In the genomic region with DNA sequence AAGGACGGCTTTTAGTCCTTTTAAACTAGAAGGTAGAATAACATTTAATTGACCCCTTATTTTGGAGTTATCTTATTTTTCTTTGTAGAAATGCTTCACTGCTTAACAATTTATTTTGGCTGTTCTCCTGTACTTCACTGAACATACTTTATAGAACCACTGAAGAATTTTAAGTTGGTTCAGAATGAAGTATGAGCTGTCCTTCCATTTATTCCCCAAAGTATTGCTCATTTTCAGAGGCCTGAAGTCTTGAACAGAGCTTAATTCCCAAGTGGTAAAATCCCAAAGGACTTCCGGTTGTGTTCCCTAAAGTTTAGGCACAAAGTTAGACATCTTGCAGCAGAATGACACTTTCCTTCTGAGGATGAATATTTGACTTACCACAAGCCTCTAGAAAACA, we compare ENCODE assay signal across 24 cellular contexts.
DNase-seq lines count a peak whose midpoint lies in the region; FAIRE-seq and TF ChIP-seq lines count a peak whose summit lies in the region.
"Had no signal": no experiment of that assay in that cellular context is flagged by ENCODE, and none has a peak within 500 bp of the region (broad histone marks: within the 10 kb centered on the region; RNA-seq: fewer than 3 reads in every experiment).

No MANE protein-coding gene starts in this region.

- no peak overlapping the region for H2AFZ ChIP-seq in GM23248
- no peak overlapping the region for H2AFZ ChIP-seq in astrocyte (ENCODE audit: low read depth, low read length)
- H2AFZ ChIP-seq in smooth muscle cell (ENCODE audit: low read depth), result no peak overlapping the region
- H2AFZ ChIP-seq: GM23338 had no signal

- H3K27ac Mint-ChIP-seq in astrocyte (ENCODE audit: unreplicated experiment), result no peak overlapping the region
- H3K27ac Mint-ChIP-seq: B cell; CD8-positive, alpha-beta T cell; GM23338 had no signal

- H3K9ac ChIP-seq in GM23248 (no peak overlapping the region), astrocyte (ENCODE audit: low read length) (no peak overlapping the region), smooth muscle cell (ENCODE audit: low read depth) (no peak overlapping the region)
- H3K9ac ChIP-seq: BLaER1 treated with 17β-estradiol and CSF1 and Interleukin-3, amounts not matched to agents 10 nM and 100 nM had no signal

- TF ChIP-seq CTCF in AG04449 (IDR thresholded peaks at IDR 0.05; ENCODE audit: insufficient read depth, low read length, missing control alignments) (no peak), astrocyte (IDR thresholded peaks at IDR 0.05; ENCODE audit: insufficient read depth, low read depth, low read length) (no peak), fibroblast of the aortic adventitia (IDR thresholded peaks at IDR 0.05; ENCODE audit: insufficient read depth, low read length) (no peak), tibial artery (IDR thresholded peaks at IDR 0.05) (no peak), smooth muscle cell (IDR thresholded peaks at IDR 0.05; ENCODE audit: borderline replicate concordance, insufficient read depth, poor library complexity, severe bottlenecking) (no peak), GM13976 (IDR thresholded peaks at IDR 0.05; ENCODE audit: borderline replicate concordance, control extremely low read depth, extremely low read depth, insufficient read depth, missing control alignments) (no peak)

- H4K20me1 ChIP-seq in GM23248 (ENCODE audit: insufficient read depth) (no peaks in the 10 kb centered on the region), astrocyte (ENCODE audit: insufficient read depth, low read length) (no peaks in the 10 kb centered on the region), smooth muscle cell (ENCODE audit: low read depth) (no peaks in the 10 kb centered on the region)
- H4K20me1 ChIP-seq: BLaER1 treated with 17β-estradiol and CSF1 and Interleukin-3, amounts not matched to agents 10 nM and 100 nM had no signal

- CTCF ChIA-PET in AG04449 (lab: Yijun Ruan, JAX), result no interaction called here

- POLR2A ChIA-PET in AG04449 (lab: Yijun Ruan, JAX), result no interaction called here

- H3K4me3 Mint-ChIP-seq in astrocyte (ENCODE audit: unreplicated experiment), result no peak overlapping the region
- H3K4me3 Mint-ChIP-seq: B cell; CD8-positive, alpha-beta T cell; GM23338 had no signal

- intact Hi-C loops in tibial artery (cut with DNase I; ENCODE audit: low total_unique reads), result no loop called here

- H3K4me1 ChIP-seq in GM23248 (ENCODE audit: insufficient read depth) (no peaks in the 10 kb centered on the region), astrocyte (ENCODE audit: insufficient read depth, low read length) (no peaks in the 10 kb centered on the region), tibial artery (peaks cover 0 to 18% (median 3%) of the 10 kb centered on the region in 4 donors), smooth muscle cell (ENCODE audit: low read depth) (no peaks in the 10 kb centered on the region)
- H3K4me1 ChIP-seq: A549 had no signal

- no peaks in the 10 kb centered on the region for H3K36me3 Mint-ChIP-seq in astrocyte (ENCODE audit: low read depth, unreplicated experiment)
- H3K36me3 Mint-ChIP-seq: CD8-positive, alpha-beta T cell had no signal

- no peaks in the 10 kb centered on the region for H3K36me3 ChIP-seq in GM23248 (ENCODE audit: low read depth)
- no peaks in the 10 kb centered on the region for H3K36me3 ChIP-seq in astrocyte (ENCODE audit: insufficient read depth, low read length)
- no peaks in the 10 kb centered on the region for H3K36me3 ChIP-seq in tibial artery
- no peaks in the 10 kb centered on the region for H3K36me3 ChIP-seq in smooth muscle cell (ENCODE audit: low read depth)
- H3K36me3 ChIP-seq: BLaER1 treated with 17β-estradiol and CSF1 and Interleukin-3, amounts not matched to agents 10 nM and 100 nM had no signal

- H3K27me3 ChIP-seq in GM23248 (replicated peaks; ENCODE audit: insufficient read depth) (no peaks in the 10 kb centered on the region), astrocyte (ENCODE audit: insufficient read depth, low read length) (no peaks in the 10 kb centered on the region), tibial artery (no peaks in the 10 kb centered on the region), smooth muscle cell (ENCODE audit: low read depth) (no peaks in the 10 kb centered on the region)
- H3K27me3 ChIP-seq: BLaER1 treated with 17β-estradiol and CSF1 and Interleukin-3, amounts not matched to agents 10 nM and 100 nM had no signal

- H3K27ac ChIP-seq in GM23248 (no peak overlapping the region), astrocyte (ENCODE audit: low read depth, low read length) (no peak overlapping the region), tibial artery (peak overlapping the region in 1 of 2 donors; percentile 16), smooth muscle cell (ENCODE audit: low read depth) (no peak overlapping the region)
- H3K27ac ChIP-seq: 22Rv1; A549; BLaER1 treated with 17β-estradiol and CSF1 and Interleukin-3, amounts not matched to agents 10 nM and 100 nM; HL-60 had no signal

- in situ Hi-C loops in GM23248 (cut with MboI), result no loop called here
- in situ Hi-C loops in GM13976 (cut with MboI; ENCODE audit: low sequenced_read_pairs, unreplicated experiment), result no loop called here

- no peaks in the 10 kb centered on the region for H3K9me2 ChIP-seq in GM23248 (ENCODE audit: insufficient read depth)

- WGBS in GM23248 (ENCODE audit: low coverage in 1 of 2, low lambda C conversion rate in 2 of 2, missing lambda C conversion rate in 2 of 2), 2 experiments, result 60 to 61% methylated on average over 2 of the region's 2 CpGs
- WGBS in smooth muscle cell (ENCODE audit: low lambda C conversion rate), result 99% methylated on average over 2 of the region's 2 CpGs

- H3K79me2 ChIP-seq in GM23248 (ENCODE audit: insufficient read depth) (no peaks in the 10 kb centered on the region), astrocyte (ENCODE audit: insufficient read depth, low read length) (no peaks in the 10 kb centered on the region), smooth muscle cell (ENCODE audit: low read depth) (no peaks in the 10 kb centered on the region)

- H3K9me3 ChIP-seq in GM23248 (ENCODE audit: low read depth) (no peaks in the 10 kb centered on the region), astrocyte (ENCODE audit: insufficient read depth, low read depth, low read length) (no peaks in the 10 kb centered on the region), tibial artery (no peaks in the 10 kb centered on the region), smooth muscle cell (replicated peaks; ENCODE audit: low read depth) (no peaks in the 10 kb centered on the region)
- H3K9me3 ChIP-seq: A549; BLaER1 treated with 17β-estradiol and CSF1 and Interleukin-3, amounts not matched to agents 10 nM and 100 nM had no signal

- H3K9me3 Mint-ChIP-seq in astrocyte (ENCODE audit: unreplicated experiment), result peaks cover 2% of the 10 kb centered on the region
- H3K9me3 Mint-ChIP-seq: GM23338 had no signal

- H3K4me3 ChIP-seq in AG04449 (ENCODE audit: low read depth, low read length) (no peak overlapping the region), GM23248 (no peak overlapping the region), astrocyte (ENCODE audit: insufficient read depth, low read depth, low read length) (no peak overlapping the region), fibroblast of the aortic adventitia (ENCODE audit: low read depth, low read length) (no peak overlapping the region), tibial artery (no peak overlapping the region), smooth muscle cell (no peak overlapping the region)
- H3K4me3 ChIP-seq: A549; BLaER1 treated with 17β-estradiol and CSF1 and Interleukin-3, amounts not matched to agents 10 nM and 100 nM; GM12878; GM23338 had no signal

- no peak overlapping the region for H3K4me2 ChIP-seq in GM23248 (ENCODE audit: unreplicated experiment)
- H3K4me2 ChIP-seq in astrocyte (ENCODE audit: low read length), result no peak overlapping the region
- no peak overlapping the region for H3K4me2 ChIP-seq in smooth muscle cell
- H3K4me2 ChIP-seq: A549; BLaER1 treated with 17β-estradiol and CSF1 and Interleukin-3, amounts not matched to agents 10 nM and 100 nM; GM23338 had no signal

- H3K27me3 Mint-ChIP-seq in astrocyte (ENCODE audit: low read depth, unreplicated experiment), result no peaks in the 10 kb centered on the region
- H3K27me3 Mint-ChIP-seq: B cell had no signal

- H3K4me1 Mint-ChIP-seq in astrocyte (ENCODE audit: low read depth, unreplicated experiment), result no peaks in the 10 kb centered on the region
- H3K4me1 Mint-ChIP-seq: B cell, GM23338 had no signal

- DNase-seq in AG04449 (ENCODE audit: low read depth, low spot score), result peak; percentile 21
- peak; percentile 8 for DNase-seq in GM23248
- DNase-seq in astrocyte (ENCODE audit: low read depth), result peak; percentile 42
- peak; percentile 4 for DNase-seq in fibroblast of the aortic adventitia (ENCODE audit: low read depth)
- DNase-seq in tibial artery, result no peak
- DNase-seq in smooth muscle cell (lab: John Stamatoyannopoulos, UW; ENCODE audit: unreplicated experiment), result no peak
- no peak for DNase-seq in EL
- no peak for DNase-seq in GM13976 (ENCODE audit: low spot score)
- DNase-seq: Calu3; CD8-positive, alpha-beta T cell; DMS 273 treated with DMSO at 0.1 percent for 48 hours; DMS53; DND-41; GDM1; HCEC 1CT had no signal

- H3F3A ChIP-seq in GM23248 (ENCODE audit: insufficient read depth), result no peaks in the 10 kb centered on the region
- H3F3A ChIP-seq in smooth muscle cell (ENCODE audit: low read depth), result no peaks in the 10 kb centered on the region

- no peak for FAIRE-seq in astrocyte (lab: Jason Lieb, UNC)
- FAIRE-seq: A549, GM12878, GM18507, H54 had no signal

Comparison
In these comparisons a context has a peak if more than half of its experiments do, and no peak if none do; other contexts are left out.
1. DNase-seq: peak in AG04449 (single experiment), GM23248 (single experiment), astrocyte (single experiment) and fibroblast of the aortic adventitia (single experiment); none in tibial artery (0 of 2), smooth muscle cell (single experiment), EL (single experiment) and GM13976 (single experiment).